In the genomic region with DNA sequence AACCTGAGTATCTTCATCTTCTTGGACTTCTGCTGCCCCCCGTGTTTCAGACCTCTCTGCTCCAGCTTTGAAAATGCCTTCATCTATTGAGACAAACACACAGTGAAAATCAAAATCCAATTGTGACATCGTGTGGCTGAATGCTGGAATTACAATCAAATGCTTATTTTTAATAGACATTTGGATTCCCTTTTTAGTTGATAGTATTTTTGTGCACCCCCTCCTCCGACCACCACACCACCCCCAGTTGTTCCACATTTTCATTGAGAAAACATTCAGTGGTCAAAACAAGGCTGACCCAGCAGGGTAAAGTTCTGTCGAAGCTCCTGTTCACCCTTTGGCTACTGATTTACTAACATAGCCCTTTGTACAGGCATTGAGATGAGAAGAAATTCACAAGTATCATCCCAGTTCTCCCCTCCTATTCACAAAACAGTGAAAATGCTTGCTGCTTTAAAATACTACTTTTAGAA, we compare ENCODE assay signal across 8 cellular contexts.
DNase-seq lines count a peak whose midpoint lies in the region; ATAC-seq, FAIRE-seq and TF ChIP-seq lines count a peak whose summit lies in the region.

No MANE protein-coding gene starts in this region.

- POLR2A ChIA-PET in AG04450 (lab: Yijun Ruan, JAX) = no interaction called here

- H4K20me1 ChIP-seq in OCI-LY1 (ENCODE audit: insufficient read depth, low read length) = no peaks in the 10 kb centered on the region

- peaks cover 49% of the 10 kb centered on the region for H3K36me3 Mint-ChIP-seq in nephron (ENCODE audit: low read depth)
- H3K36me3 Mint-ChIP-seq in activated T-cell treated with anti-CD3 and anti-CD28 coated beads, Interleukin-2, amount 50 U/mL, for 24 hours (ENCODE audit: low read depth) = no peaks in the 10 kb centered on the region
- no peaks in the 10 kb centered on the region for H3K36me3 Mint-ChIP-seq in T-helper 17 cell (ENCODE audit: low read depth)

- no peak overlapping the region for H3K9ac ChIP-seq in OCI-LY1 (ENCODE audit: low read length)

- H3K4me2 ChIP-seq in OCI-LY1 (ENCODE audit: low read length) = no peak overlapping the region

- H2AFZ ChIP-seq in OCI-LY1 (ENCODE audit: low read length) = no peak overlapping the region

- no peaks in the 10 kb centered on the region for H3K4me1 ChIP-seq in OCI-LY1 (ENCODE audit: insufficient read depth, low read length, severe bottlenecking)

- H3F3A ChIP-seq in OCI-LY1 (ENCODE audit: insufficient read depth, low read length) = no peaks in the 10 kb centered on the region

- H3K27me3 ChIP-seq in AG04450 (ENCODE audit: control insufficient read depth, insufficient read depth, low read length) (no peaks in the 10 kb centered on the region), OCI-LY1 (ENCODE audit: insufficient read depth, low read length) (no peaks in the 10 kb centered on the region)

- CTCF ChIA-PET in AG04450 (lab: Charles Lee) = interaction anchor here (0.6 to 2.3 kb wide), 5 partner anchors 9 to 1466 kb away, joined by 3 to 8 read pairs (median 6); no protein-coding TSS in a partner anchor

- no peak for ATAC-seq in T-helper 17 cell

- no peak for FAIRE-seq in HTR-8/SVneo (lab: Jason Lieb, UNC)

- H3K4me3 Mint-ChIP-seq in nephron (peak overlapping the region; percentile 1 to 31 (median 15)), T-helper 17 cell (no peak overlapping the region)
- H3K4me3 Mint-ChIP-seq in activated T-cell treated with anti-CD3 and anti-CD28 coated beads, Interleukin-2, amount 50 U/mL, for 24 hours = no peak overlapping the region

- H3K4me1 Mint-ChIP-seq in nephron (peaks cover 22% of the 10 kb centered on the region), T-helper 17 cell (peaks cover 5% of the 10 kb centered on the region)
- H3K4me1 Mint-ChIP-seq in activated T-cell treated with anti-CD3 and anti-CD28 coated beads, Interleukin-2, amount 50 U/mL, for 24 hours (ENCODE audit: low read depth) = no peaks in the 10 kb centered on the region

- peak overlapping the region; percentile 91 to 95 (median 91) for H3K27ac Mint-ChIP-seq in nephron
- H3K27ac Mint-ChIP-seq in activated T-cell treated with anti-CD3 and anti-CD28 coated beads, Interleukin-2, amount 50 U/mL, for 24 hours = no peak overlapping the region
- H3K27ac Mint-ChIP-seq in T-helper 17 cell = no peak overlapping the region

- no peak overlapping the region for H3K4me3 ChIP-seq in AG04450 (ENCODE audit: low read depth, low read length)
- H3K4me3 ChIP-seq in GM12864 (ENCODE audit: low read depth, low read length) = no peak overlapping the region
- no peak overlapping the region for H3K4me3 ChIP-seq in OCI-LY1 (ENCODE audit: low read depth, low read length, poor library complexity, severe bottlenecking)

- no peaks in the 10 kb centered on the region for H3K27me3 Mint-ChIP-seq in nephron (ENCODE audit: low read depth)
- H3K27me3 Mint-ChIP-seq in activated T-cell treated with anti-CD3 and anti-CD28 coated beads, Interleukin-2, amount 50 U/mL, for 24 hours = peaks cover 4% of the 10 kb centered on the region
- peaks cover 32% of the 10 kb centered on the region for H3K27me3 Mint-ChIP-seq in T-helper 17 cell

- DNase-seq in AG04450 (ENCODE audit: low read depth, low spot score) = peak; percentile 0
- no peak for DNase-seq in GM12864 (ENCODE audit: low read depth)
- DNase-seq in HTR-8/SVneo (ENCODE audit: insufficient read length, low spot score) = peak; percentile 14
- peak; percentile 29 to 52 for DNase-seq in dermis microvascular lymphatic vessel endothelial cell (ENCODE audit: low read depth in 2 of 2)
- no peak for DNase-seq in activated T-cell treated with anti-CD3 and anti-CD28 coated beads, Interleukin-2, amount 50 U/mL, for 24 hours
- DNase-seq in T-helper 17 cell = no peak

- no peaks in the 10 kb centered on the region for H3K79me2 ChIP-seq in OCI-LY1 (ENCODE audit: insufficient read depth, low read length)

- H3K36me3 ChIP-seq in OCI-LY1 (ENCODE audit: insufficient read depth, low read length) = no peaks in the 10 kb centered on the region

- H3K9me2 ChIP-seq in OCI-LY1 (ENCODE audit: low read depth, low read length) = no peaks in the 10 kb centered on the region

- peaks cover 31% of the 10 kb centered on the region for H3K9me3 Mint-ChIP-seq in nephron
- no peaks in the 10 kb centered on the region for H3K9me3 Mint-ChIP-seq in activated T-cell treated with anti-CD3 and anti-CD28 coated beads, Interleukin-2, amount 50 U/mL, for 24 hours

- H3K27ac ChIP-seq in AG04450 (ENCODE audit: low read depth, low read length) = no peak overlapping the region
- H3K27ac ChIP-seq in OCI-LY1 (ENCODE audit: low read depth, low read length, poor library complexity, severe bottlenecking) = no peak overlapping the region

- no peaks in the 10 kb centered on the region for H3K9me3 ChIP-seq in AG04450 (ENCODE audit: control insufficient read depth, insufficient read depth, low read length)
- H3K9me3 ChIP-seq in OCI-LY1 (ENCODE audit: low read length) = no peaks in the 10 kb centered on the region
- H3K9me3 ChIP-seq in T-helper 17 cell (ENCODE audit: control insufficient read depth, low read length, poor library complexity, severe bottlenecking) = no peaks in the 10 kb centered on the region

- TF ChIP-seq CTCF in AG04450 (IDR thresholded peaks at IDR 0.05; ENCODE audit: low read depth, low read length) = peak; percentile 57
- TF ChIP-seq CTCF in GM12864 (IDR thresholded peaks at IDR 0.05; ENCODE audit: low read depth, low read length, missing control alignments) = peak; percentile 54
- TF ChIP-seq CTCF in OCI-LY1 (IDR thresholded peaks at IDR 0.05; ENCODE audit: low read length) = peak; percentile 70
- peak; percentile 64 to 69 (median 66) for TF ChIP-seq CTCF in nephron (IDR thresholded peaks at IDR 0.05; ENCODE audit: unreplicated experiment in 3 of 3)

Comparison
In these comparisons a context has a peak if more than half of its experiments do, and no peak if none do; other contexts are left out.
1. DNase-seq: peak in AG04450 (single experiment), HTR-8/SVneo (single experiment) and dermis microvascular lymphatic vessel endothelial cell (2 of 2); none in GM12864 (single experiment), activated T-cell treated with anti-CD3 and anti-CD28 coated beads, Interleukin-2, amount 50 U/mL, for 24 hours (single experiment) and T-helper 17 cell (0 of 3).
2. H3K27ac Mint-ChIP-seq: peak in nephron (3 of 3); none in activated T-cell treated with anti-CD3 and anti-CD28 coated beads, Interleukin-2, amount 50 U/mL, for 24 hours (single experiment) and T-helper 17 cell (single experiment).
3. H3K4me3 Mint-ChIP-seq: peak in nephron (3 of 3); none in activated T-cell treated with anti-CD3 and anti-CD28 coated beads, Interleukin-2, amount 50 U/mL, for 24 hours (single experiment) and T-helper 17 cell (single experiment).
4. Peak in every context shown above with its lines, with median percentiles within 50 percentile points of each other: CTCF ChIP-seq.